In the genomic region with DNA sequence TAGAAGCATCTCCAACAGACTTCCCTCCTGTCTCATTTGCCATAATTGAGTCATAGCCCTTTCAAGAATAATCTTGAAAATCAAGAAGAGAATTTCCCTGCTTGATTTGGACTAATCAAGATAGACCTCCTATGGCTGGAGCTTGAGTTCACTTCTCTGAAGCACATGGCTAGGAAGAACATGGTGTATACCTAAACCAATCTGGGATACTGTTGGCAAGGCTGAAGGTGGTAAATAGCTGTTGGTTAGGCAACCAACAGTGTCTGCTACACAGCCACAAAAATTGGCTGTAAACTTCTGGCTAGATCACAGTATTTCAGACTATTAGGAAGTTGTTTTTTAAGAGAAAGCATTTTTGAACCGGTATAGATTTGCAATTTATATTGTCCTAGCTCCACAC, we compare ENCODE assay signal across 22 cellular contexts. TPM values are rescaled to one million over a fixed set of nuclear protein-coding genes. Genes with fewer than 3 reads are reported as not detected.
DNase-seq lines count a peak whose midpoint lies in the region; FAIRE-seq and TF ChIP-seq lines count a peak whose summit lies in the region.
"Had no signal": no experiment of that assay in that cellular context is flagged by ENCODE, and none has a peak within 500 bp of the region (broad histone marks: within the 10 kb centered on the region; RNA-seq: fewer than 3 reads in every experiment).

No MANE protein-coding gene starts in this region.

- H3K27me3 ChIP-seq in parathyroid adenoma (ENCODE audit: control insufficient read depth, insufficient read depth, low read length) (no peaks in the 10 kb centered on the region), stomach (no peaks in the 10 kb centered on the region), small intestine (ENCODE audit: control insufficient read depth in 2 of 2, insufficient read depth in 2 of 2, low read length in 2 of 2) (no peaks in the 10 kb centered on the region)
- H3K27me3 ChIP-seq: MG63 had no signal

- no peak overlapping the region for H3K9ac ChIP-seq in parathyroid adenoma

- WGBS in stomach, 5 donors, result 78 to 93% (median 89%) methylated on average over 1 of the region's 1 CpG
- WGBS in small intestine, 3 donors, result 75 to 89% (median 85%) methylated on average over 1 of the region's 1 CpG

- peak overlapping the region; percentile 31 for H2AFZ ChIP-seq in parathyroid adenoma

- H3K79me2 ChIP-seq in parathyroid adenoma, result no peaks in the 10 kb centered on the region

- TF ChIP-seq CTCF in parathyroid adenoma (IDR thresholded peaks at IDR 0.05) (no peak), stomach (IDR thresholded peaks at IDR 0.05) (no peak)

- H3K36me3 ChIP-seq in parathyroid adenoma (ENCODE audit: control insufficient read depth, insufficient read depth, low read length) (no peaks in the 10 kb centered on the region), stomach (peaks cover 0 to 13% (median 0%) of the 10 kb centered on the region in 4 donors), small intestine (ENCODE audit: control insufficient read depth in 2 of 2, insufficient read depth in 2 of 2, low read length in 2 of 2) (no peaks in the 10 kb centered on the region)
- H3K36me3 ChIP-seq: MG63 had no signal

- TF ChIP-seq POLR2A in stomach (IDR thresholded peaks at IDR 0.05), result no peak

- H3K9me3 ChIP-seq in parathyroid adenoma (ENCODE audit: control insufficient read depth, low read length), result no peaks in the 10 kb centered on the region
- H3K9me3 ChIP-seq in stomach, result no peaks in the 10 kb centered on the region
- H3K9me3 ChIP-seq in small intestine (ENCODE audit: control insufficient read depth, low read depth), result no peaks in the 10 kb centered on the region

- peaks cover 21% of the 10 kb centered on the region for H3K4me1 ChIP-seq in parathyroid adenoma
- H3K4me1 ChIP-seq in stomach, result peaks cover 0 to 10% (median 6%) of the 10 kb centered on the region in 4 donors
- no peaks in the 10 kb centered on the region for H3K4me1 ChIP-seq in small intestine (ENCODE audit: control insufficient read depth in 2 of 2, insufficient read depth in 1 of 2, low read depth in 1 of 2, low read length in 1 of 2)

- H3K4me3 ChIP-seq in parathyroid adenoma (ENCODE audit: low read depth, low read length) (no peak overlapping the region), stomach (no peak overlapping the region), small intestine (ENCODE audit: low read depth in 1 of 2, low read length in 2 of 2) (no peak overlapping the region)
- H3K4me3 ChIP-seq: GM12878, MG63 had no signal

- intact Hi-C loops in stomach (cut with DNase I; ENCODE audit: low total_unique reads), result no loop called here

- peak overlapping the region; percentile 26 for H3K4me2 ChIP-seq in parathyroid adenoma (ENCODE audit: low read length)

- peak; percentile 57 for FAIRE-seq in HTR-8/SVneo (lab: Jason Lieb, UNC)
- FAIRE-seq in small intestine (lab: Jason Lieb, UNC), result no peak
- FAIRE-seq: GM12878, RCC 7860 had no signal

- peak; percentile 22 for DNase-seq in Ammon's horn (ENCODE audit: low spot score)
- DNase-seq in HTR-8/SVneo (ENCODE audit: insufficient read length, low spot score), result no peak
- DNase-seq in cerebellar cortex (ENCODE audit: low spot score), result peak; percentile 38
- no peak for DNase-seq in epidermal melanocyte (ENCODE audit: insufficient read length, low spot score)
- no peak for DNase-seq in stomach
- no peak for DNase-seq in small intestine
- DNase-seq: C1 segment of cervical spinal cord; CD8-positive, alpha-beta T cell; DND-41; MG63; NCI-H1417; NCI-H1694 treated with DMSO at 0.1 percent for 48 hours; NCI-H2081 treated with DMSO at 0.1 percent for 48 hours; NCI-H2171 treated with DMSO at 0.1 percent for 48 hours; NCI-H524 treated with DMSO at 0.1 percent for 48 hours; NCI-H82 had no signal

- no peak for TF ChIP-seq EP300 in stomach (IDR thresholded peaks at IDR 0.05)

- peak overlapping the region; percentile 56 for H3K27ac ChIP-seq in parathyroid adenoma
- H3K27ac ChIP-seq in stomach, result no peak overlapping the region
- no peak overlapping the region for H3K27ac ChIP-seq in small intestine (ENCODE audit: low read depth in 1 of 2, low read length in 1 of 2)

RNA-seq across cellular contexts. Expression of gene CRYAB, which starts 4.9 kb away (rescaled TPM):
- total RNA-seq in stomach, result 100 to 1,000 TPM in 2 of 5 donors, 10 to 100 TPM in 3; 28.4 to 207 (median 47.3) TPM
- polyA plus RNA-seq in stomach (100 to 1,000 TPM in 1 of 3 donors, 10 to 100 TPM in 2; 75.6 to 122 (median 85.7) TPM), small intestine (100 to 1,000 TPM in 1 of 3 donors, 10 to 100 TPM in 2; 15.4 to 260 (median 74.6) TPM)
- total RNA-seq: CD8-positive, alpha-beta T cell; GM12878; OCI-LY7 had no signal

RNA-seq across cellular contexts. Expression of gene HSPB2, which starts 5.9 kb away (rescaled TPM):
- under 1 TPM in 1 of 5 donors, not detected in 4; 0.37 TPM for total RNA-seq in stomach
- polyA plus RNA-seq in stomach (1 to 10 TPM; 2.0 to 5.1 (median 4.0) TPM), small intestine (1 to 10 TPM in 2 of 3 donors, not detected in 1; 3.0 to 4.3 TPM)
- total RNA-seq: A673; CD8-positive, alpha-beta T cell; GM12878; OCI-LY7; SK-MEL-5 had no signal
- polyA plus RNA-seq: GM12878 had no signal

RNA-seq across cellular contexts. Expression of gene C11orf52, which starts 12.0 kb away (rescaled TPM):
- 10 to 100 TPM in 2 of 5 donors, 1 to 10 TPM in 2, not detected in 1; 3.9 to 18.7 (median 12.5) TPM for total RNA-seq in stomach
- polyA plus RNA-seq in stomach (10 to 100 TPM; 28.0 to 43.4 (median 35.0) TPM), small intestine (10 to 100 TPM; 10.3 to 33.5 (median 30.0) TPM)
- total RNA-seq: CD8-positive, alpha-beta T cell; GM12878; OCI-LY7; SK-MEL-5 had no signal
- polyA plus RNA-seq: GM12878 had no signal

RNA-seq across cellular contexts. Expression of gene CFAP68, which starts 27.3 kb away (rescaled TPM):
- total RNA-seq in stomach, result 10 to 100 TPM in 1 of 5 donors, 1 to 10 TPM in 3, not detected in 1; 3.9 to 51.9 (median 5.3) TPM
- polyA plus RNA-seq in stomach, result 10 to 100 TPM; 40.2 to 50.7 (median 40.7) TPM
- 10 to 100 TPM; 21.2 to 27.7 (median 27.3) TPM for polyA plus RNA-seq in small intestine

RNA-seq across cellular contexts. Expression of gene FDXACB1, which starts 27.7 kb away (rescaled TPM):
- 1 to 10 TPM in 2 of 5 donors, under 1 TPM in 1, not detected in 2; 0.29 to 4.3 (median 2.2) TPM for total RNA-seq in stomach
- 1 to 10 TPM in 2 of 3 donors, under 1 TPM in 1; 0.95 to 1.7 (median 1.4) TPM for polyA plus RNA-seq in stomach
- polyA plus RNA-seq in small intestine, result 1 to 10 TPM in 2 of 3 donors, under 1 TPM in 1; 0.67 to 1.7 (median 1.6) TPM

Comparison
In these comparisons a context has a peak if more than half of its experiments do, and no peak if none do; other contexts are left out.
1. DNase-seq: peak in Ammon's horn (single experiment) and cerebellar cortex (single experiment); none in HTR-8/SVneo (single experiment), epidermal melanocyte (single experiment), stomach (single experiment) and small intestine (single experiment).